Comparison of ENCODE assay signal across 9 cellular contexts in the genomic region with DNA sequence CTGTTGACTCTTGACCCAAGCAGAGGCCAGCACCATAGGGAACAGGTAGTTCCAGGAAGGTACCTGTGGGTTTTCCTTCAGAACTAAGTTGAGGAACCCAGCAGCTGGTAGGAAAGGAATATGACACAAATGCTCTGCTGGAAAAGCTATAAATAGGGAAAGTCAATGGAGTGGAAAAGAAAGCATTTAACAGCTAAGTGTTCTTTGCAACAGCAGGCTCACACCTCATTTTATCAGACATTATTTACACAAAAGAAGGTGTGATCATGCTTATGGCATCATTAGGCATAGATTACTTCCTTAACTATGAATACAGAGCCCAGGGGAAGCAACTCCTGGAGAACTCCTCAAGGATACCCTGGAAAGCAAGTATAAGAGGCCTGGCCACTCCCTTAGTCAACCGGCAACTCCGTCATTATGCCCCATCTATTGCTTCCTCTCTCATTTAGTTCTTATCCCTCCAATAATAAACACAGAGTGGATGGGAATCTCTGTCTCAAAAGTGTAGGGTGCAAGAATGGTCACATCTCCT.
"Had no signal": no experiment of that assay in that cellular context is flagged by ENCODE, and none has a peak within 500 bp of the region (broad histone marks: within the 10 kb centered on the region; RNA-seq: fewer than 3 reads in every experiment).

No MANE protein-coding gene starts in this region.

- H3K4me3 Mint-ChIP-seq: HFFc6, IgD-negative memory B cell had no signal

- H3K27ac ChIP-seq: HL-60, KMS-11 had no signal

- H3K9me3 Mint-ChIP-seq: HFFc6, IgD-negative memory B cell had no signal

- H3K4me1 ChIP-seq: HAP-1 had no signal

- ATAC-seq: HepG2 had no signal

- H3K36me3 ChIP-seq: HAP-1 had no signal

- H3K4me2 ChIP-seq: KMS-11 had no signal

- H3K9ac ChIP-seq: KMS-11 had no signal

- H3K9me3 ChIP-seq: HAP-1 had no signal

- H3K4me3 ChIP-seq: HAP-1 had no signal

- DNase-seq: GOT3, H7, HFFc6, KBM-7 had no signal

- H3K27ac Mint-ChIP-seq: HFFc6, IgD-negative memory B cell had no signal

- H3K36me3 Mint-ChIP-seq: IgD-negative memory B cell had no signal
